ENCODE assay signal across 8 cellular contexts in the genomic region with DNA sequence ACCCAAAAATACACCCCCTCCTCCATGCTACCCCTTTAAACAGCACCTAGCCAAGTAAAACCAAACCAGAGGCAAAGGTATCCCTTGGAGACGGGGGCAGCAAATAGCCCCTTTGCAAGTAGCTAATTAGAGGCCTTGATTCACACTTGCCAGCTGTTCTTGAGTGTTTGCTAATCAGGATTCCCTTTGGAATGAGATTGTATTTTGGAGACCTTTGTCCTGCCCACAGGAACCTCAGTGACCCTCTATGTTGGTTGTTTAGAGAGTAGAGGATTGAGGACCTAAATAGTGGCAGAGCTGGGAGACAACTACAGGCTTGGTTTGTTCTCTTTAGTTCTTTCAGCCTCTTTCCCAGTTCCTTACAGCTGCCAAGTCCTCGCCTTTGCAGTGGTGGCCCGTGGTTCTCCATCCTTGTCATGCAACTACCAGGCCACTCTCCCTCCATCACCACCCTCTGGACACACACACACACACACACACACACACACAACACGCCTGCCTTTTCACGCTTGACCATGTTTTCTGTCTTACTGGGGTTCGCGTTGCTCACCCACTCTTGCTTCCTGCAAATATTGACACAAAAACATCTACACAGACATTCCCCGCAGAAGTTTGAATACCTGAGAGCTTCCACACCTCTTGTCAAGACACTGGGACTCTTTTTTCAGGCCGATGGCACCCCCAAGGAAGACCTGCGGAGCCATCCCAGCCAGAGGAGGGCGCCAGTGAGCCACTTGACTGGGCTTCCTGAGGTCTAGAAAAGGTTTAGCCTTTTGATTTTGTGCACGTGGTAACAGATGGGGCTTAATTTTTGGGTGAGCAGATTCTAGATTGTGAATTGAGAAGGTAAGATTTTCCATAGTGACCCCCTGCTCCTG.
DNase-seq lines count a peak whose midpoint lies in the region; FAIRE-seq and TF ChIP-seq lines count a peak whose summit lies in the region.

No MANE protein-coding gene starts in this region.

- peak; percentile 68 for TF ChIP-seq CTCF in astrocyte of the spinal cord (IDR thresholded peaks at IDR 0.05; ENCODE audit: low read depth, low read length)

- FAIRE-seq in frontal cortex (lab: Jason Lieb, UNC): no peak

- DNase-seq in NK-92 treated with Interleukin-12 subunit alpha and Interleukin-12 subunit beta, amount 100 ng/mL, for 24 hours (lab: John Stamatoyannopoulos, UW): peak; percentile 69
- DNase-seq in NK-92 (lab: John Stamatoyannopoulos, UW; ENCODE audit: unreplicated experiment) (no peak), HK-2 (ENCODE audit: unreplicated experiment) (peak; percentile 65), T-helper 22 cell (ENCODE audit: low read depth) (peak; percentile 50), astrocyte of the spinal cord (ENCODE audit: low read depth, low spot score) (no peak), left kidney (ENCODE audit: low read depth, low spot score) (peak; percentile 40), frontal cortex (ENCODE audit: low spot score in 2 of 2) (no peak)
- peak; percentile 77 to 80 for DNase-seq in stimulated activated CD8-positive, alpha-beta memory T cell treated with anti-CD3 and anti-CD28 coated beads, Interleukin-15, amount 100 ng/mL, for 48 hours (ENCODE audit: low read depth in 2 of 2)

- in situ Hi-C loops in astrocyte of the spinal cord (cut with HindIII; ENCODE audit: low sequenced_read_pairs): no loop called here

- no peak overlapping the region for H3K4me3 ChIP-seq in astrocyte of the spinal cord (ENCODE audit: low read depth, low read length)

Comparison
In these comparisons a context has a peak if more than half of its experiments do, and no peak if none do; other contexts are left out.
1. DNase-seq: peak in NK-92 treated with Interleukin-12 subunit alpha and Interleukin-12 subunit beta, amount 100 ng/mL, for 24 hours (single experiment), HK-2 (single experiment), T-helper 22 cell (single experiment), left kidney (single experiment) and stimulated activated CD8-positive, alpha-beta memory T cell treated with anti-CD3 and anti-CD28 coated beads, Interleukin-15, amount 100 ng/mL, for 48 hours (2 of 2); none in NK-92 (single experiment), astrocyte of the spinal cord (single experiment) and frontal cortex (0 of 2).